In genomic region chr6:121896771-121897170, GRCh38 we compare ENCODE assay signal across 17 cellular contexts.
"Had no signal": no experiment of that assay in that cellular context is flagged by ENCODE, and none has a peak within 500 bp of the region (broad histone marks: within the 10 kb centered on the region; RNA-seq: fewer than 3 reads in every experiment).

No MANE protein-coding gene starts in this region.

- DNase-seq: activated B cell treated with CpG ODN at 0.5 μM for 24 hours; activated CD4-positive, alpha-beta T cell treated with anti-CD3 and anti-CD28 coated beads for 48 hours; activated CD8-positive, alpha-beta memory T cell treated with anti-CD3 and anti-CD28 coated beads, Interleukin-2, amount 50 U/mL, for 4 hours; activated CD8-positive, alpha-beta T cell treated with anti-CD3 and anti-CD28 coated beads, Interleukin-2, amount 10 ng/mL, durations not matched to agents 7 days and 5 days; activated gamma-delta T cell; activated T-cell treated with anti-CD3 and anti-CD28 coated beads, Interleukin-2, amount 50 U/mL, for 72 hours; effector memory CD8-positive, alpha-beta T cell; left ventricle myocardium inferior; mesendoderm; nephron progenitor cell; psoas muscle; right lobe of liver; stimulated activated naive CD8-positive, alpha-beta T cell treated with anti-CD3 and anti-CD28 coated beads, Interleukin-15, amount 100 ng/mL, for 72 hours; upper lobe of right lung had no signal

- H3K27me3 ChIP-seq: right lobe of liver, upper lobe of right lung had no signal

- H3K4me3 Mint-ChIP-seq: activated B cell treated with CpG ODN at 0.5 μM for 24 hours; activated CD8-positive, alpha-beta T cell treated with anti-CD3 and anti-CD28 coated beads, Interleukin-2, amount 10 ng/mL, durations not matched to agents 7 days and 5 days; activated naive CD8-positive, alpha-beta T cell; activated T-cell treated with anti-CD3 and anti-CD28 coated beads, Interleukin-2, amount 50 U/mL, for 72 hours; dendritic cell treated with granulocyte-macrophage colony-stimulating factor and Interleukin-4, amounts not matched to agents 40 ng/mL and 50 ng/mL, for 4 days; effector memory CD8-positive, alpha-beta T cell; nephron progenitor cell; stimulated activated naive CD8-positive, alpha-beta T cell treated with anti-CD3 and anti-CD28 coated beads, Interleukin-15, amount 100 ng/mL, for 72 hours; T-helper 2 cell treated with Interferon-gamma antibody and Interleukin-4, amounts not matched to agents 5 μg/mL and 100 μg/mL, for 36 hours had no signal

- H3K9me3 ChIP-seq: left ventricle myocardium inferior, psoas muscle, right lobe of liver, upper lobe of right lung had no signal

- H3K4me3 ChIP-seq: left ventricle myocardium inferior, psoas muscle, right lobe of liver, upper lobe of right lung had no signal

- H3K27me3 Mint-ChIP-seq: activated B cell treated with CpG ODN at 0.5 μM for 24 hours; activated naive CD8-positive, alpha-beta T cell; dendritic cell treated with granulocyte-macrophage colony-stimulating factor and Interleukin-4, amounts not matched to agents 40 ng/mL and 50 ng/mL, for 4 days; effector memory CD8-positive, alpha-beta T cell; stimulated activated naive CD8-positive, alpha-beta T cell treated with anti-CD3 and anti-CD28 coated beads, Interleukin-15, amount 100 ng/mL, for 72 hours had no signal

- H3K9me3 Mint-ChIP-seq: activated B cell treated with CpG ODN at 0.5 μM for 24 hours; activated T-cell treated with anti-CD3 and anti-CD28 coated beads, Interleukin-2, amount 50 U/mL, for 72 hours; dendritic cell treated with granulocyte-macrophage colony-stimulating factor and Interleukin-4, amounts not matched to agents 40 ng/mL and 50 ng/mL, for 4 days; nephron progenitor cell; stimulated activated naive CD8-positive, alpha-beta T cell treated with anti-CD3 and anti-CD28 coated beads, Interleukin-15, amount 100 ng/mL, for 72 hours; T-helper 2 cell treated with Interferon-gamma antibody and Interleukin-4, amounts not matched to agents 5 μg/mL and 100 μg/mL, for 36 hours had no signal

- H3K4me1 Mint-ChIP-seq: activated B cell treated with CpG ODN at 0.5 μM for 24 hours; nephron progenitor cell; stimulated activated naive CD8-positive, alpha-beta T cell treated with anti-CD3 and anti-CD28 coated beads, Interleukin-15, amount 100 ng/mL, for 72 hours had no signal

- H3K36me3 ChIP-seq: left ventricle myocardium inferior, right lobe of liver, upper lobe of right lung had no signal

- H3K27ac Mint-ChIP-seq: activated B cell treated with CpG ODN at 0.5 μM for 24 hours; activated CD8-positive, alpha-beta T cell treated with anti-CD3 and anti-CD28 coated beads, Interleukin-2, amount 10 ng/mL, durations not matched to agents 7 days and 5 days; activated naive CD8-positive, alpha-beta T cell; activated T-cell treated with anti-CD3 and anti-CD28 coated beads, Interleukin-2, amount 50 U/mL, for 72 hours; dendritic cell treated with granulocyte-macrophage colony-stimulating factor and Interleukin-4, amounts not matched to agents 40 ng/mL and 50 ng/mL, for 4 days; effector memory CD8-positive, alpha-beta T cell; nephron progenitor cell; stimulated activated naive CD8-positive, alpha-beta T cell treated with anti-CD3 and anti-CD28 coated beads, Interleukin-15, amount 100 ng/mL, for 72 hours; T-helper 2 cell treated with Interferon-gamma antibody and Interleukin-4, amounts not matched to agents 5 μg/mL and 100 μg/mL, for 36 hours had no signal

- ATAC-seq: activated CD8-positive, alpha-beta T cell treated with anti-CD3 and anti-CD28 coated beads, Interleukin-2, amount 10 ng/mL, durations not matched to agents 7 days and 5 days; activated T-cell treated with anti-CD3 and anti-CD28 coated beads, Interleukin-2, amount 50 U/mL, for 72 hours; effector memory CD8-positive, alpha-beta T cell; psoas muscle; right lobe of liver; stimulated activated naive CD8-positive, alpha-beta T cell treated with anti-CD3 and anti-CD28 coated beads, Interleukin-15, amount 100 ng/mL, for 72 hours; upper lobe of right lung had no signal

- H3K27ac ChIP-seq: left ventricle myocardium inferior, psoas muscle, right lobe of liver, upper lobe of right lung had no signal

- H3K4me1 ChIP-seq: left ventricle myocardium inferior, psoas muscle, right lobe of liver, upper lobe of right lung had no signal
